Comparison of ENCODE assay signal across 8 cellular contexts in genomic region chr2:196268538-196269338, GRCh38.
DNase-seq lines count a peak whose midpoint lies in the region; ATAC-seq, FAIRE-seq and TF ChIP-seq lines count a peak whose summit lies in the region.

No MANE protein-coding gene starts in this region.

- POLR2A ChIA-PET in activated CD8-positive, alpha-beta T cell treated with anti-CD3 and anti-CD28 coated beads for 36 hours (lab: Charles Lee) = interaction anchor here (0.7 to 2.9 kb wide), 5 partner anchors 27 to 624 kb away, joined by 3 to 15 read pairs (median 4); partner anchors contain the start of gene STK17B

- peak overlapping the region; percentile 86 for H3K27ac Mint-ChIP-seq in activated CD8-positive, alpha-beta T cell treated with anti-CD3 and anti-CD28 coated beads for 36 hours

- H3K4me3 Mint-ChIP-seq in activated CD8-positive, alpha-beta T cell treated with anti-CD3 and anti-CD28 coated beads for 36 hours = peak overlapping the region; percentile 50

- peaks cover 57% of the 10 kb centered on the region for H3K4me1 Mint-ChIP-seq in activated CD8-positive, alpha-beta T cell treated with anti-CD3 and anti-CD28 coated beads for 36 hours (ENCODE audit: low read depth)

- intact Hi-C loops in activated CD8-positive, alpha-beta T cell treated with anti-CD3 and anti-CD28 coated beads for 36 hours (cut with micrococcal nuclease) = no loop called here

- H3K9me3 Mint-ChIP-seq in activated CD8-positive, alpha-beta T cell treated with anti-CD3 and anti-CD28 coated beads for 36 hours = no peaks in the 10 kb centered on the region

- CTCF ChIA-PET in activated CD8-positive, alpha-beta T cell treated with anti-CD3 and anti-CD28 coated beads for 36 hours (lab: Charles Lee) = interaction anchor here (0.8 to 1.6 kb wide), 5 partner anchors 23 to 191 kb away, joined by 3 to 5 read pairs (median 3); no protein-coding TSS in a partner anchor

- TF ChIP-seq POLR2A in GM12891 (IDR thresholded peaks at IDR 0.05; ENCODE audit: low read depth, low read length) = no peak

- DNase-seq in GM12891 (ENCODE audit: insufficient read length, low spot score) (no peak), medulla oblongata (ENCODE audit: extremely low spot score) (peak; percentile 57), inferior parietal cortex (ENCODE audit: extremely low spot score) (no peak), NCI-H1048 (lab: John Stamatoyannopoulos, UW) (no peak), NCI-H2029 treated with DMSO at 0.1 percent for 48 hours (lab: John Stamatoyannopoulos, UW) (no peak)
- peak; percentile 53 for DNase-seq in activated CD8-positive, alpha-beta T cell treated with anti-CD3 and anti-CD28 coated beads for 36 hours
- no peak for DNase-seq in stimulated activated CD4-positive, alpha-beta T cell treated with anti-CD3 and anti-CD28 coated beads, Interleukin-4, amount 100 ng/mL, for 4 hours

- no peaks in the 10 kb centered on the region for H3K27me3 Mint-ChIP-seq in activated CD8-positive, alpha-beta T cell treated with anti-CD3 and anti-CD28 coated beads for 36 hours

- ATAC-seq in HG03432 (IDR thresholded peaks at IDR 0.05; ENCODE audit: unreplicated experiment) = peak; percentile 52
- peak; percentile 43 for ATAC-seq in activated CD8-positive, alpha-beta T cell treated with anti-CD3 and anti-CD28 coated beads for 36 hours

- no peak for TF ChIP-seq CTCF in activated CD8-positive, alpha-beta T cell treated with anti-CD3 and anti-CD28 coated beads for 36 hours (IDR thresholded peaks at IDR 0.05)

- no peaks in the 10 kb centered on the region for H3K36me3 Mint-ChIP-seq in activated CD8-positive, alpha-beta T cell treated with anti-CD3 and anti-CD28 coated beads for 36 hours (ENCODE audit: low read depth)

- peak; percentile 76 for FAIRE-seq in GM12891 (lab: Jason Lieb, UNC)

TF ChIP-seq in GM12891, 5 proteins besides CTCF, POLR2A, EP300 and RAD21:
- TF ChIP-seq SPI1 (IDR thresholded peaks at IDR 0.05; ENCODE audit: low read depth, low read length) = peak; percentile 18; the same call in 1 of the 2 replicates
- no peak for TF ChIP-seq TAF1 (IDR thresholded peaks at IDR 0.05; ENCODE audit: low read depth, low read length)
- TF ChIP-seq POU2F2 (IDR thresholded peaks at IDR 0.05; ENCODE audit: low read depth, low read length) = no peak
- TF ChIP-seq POLR2AphosphoS5 (IDR thresholded peaks at IDR 0.05; ENCODE audit: low read depth, low read length) = no peak
- no peak for TF ChIP-seq PAX5 (IDR thresholded peaks at IDR 0.05; ENCODE audit: insufficient read depth, low read length, severe bottlenecking)

Comparison
In these comparisons a context has a peak if more than half of its experiments do, and no peak if none do; other contexts are left out.
1. DNase-seq: peak in activated CD8-positive, alpha-beta T cell treated with anti-CD3 and anti-CD28 coated beads for 36 hours (single experiment) and medulla oblongata (single experiment); none in GM12891 (single experiment), inferior parietal cortex (single experiment), NCI-H1048 (single experiment), stimulated activated CD4-positive, alpha-beta T cell treated with anti-CD3 and anti-CD28 coated beads, Interleukin-4, amount 100 ng/mL, for 4 hours (0 of 2) and NCI-H2029 treated with DMSO at 0.1 percent for 48 hours (single experiment).